1 cellular context compared by ENCODE assay signal in the genomic region with DNA sequence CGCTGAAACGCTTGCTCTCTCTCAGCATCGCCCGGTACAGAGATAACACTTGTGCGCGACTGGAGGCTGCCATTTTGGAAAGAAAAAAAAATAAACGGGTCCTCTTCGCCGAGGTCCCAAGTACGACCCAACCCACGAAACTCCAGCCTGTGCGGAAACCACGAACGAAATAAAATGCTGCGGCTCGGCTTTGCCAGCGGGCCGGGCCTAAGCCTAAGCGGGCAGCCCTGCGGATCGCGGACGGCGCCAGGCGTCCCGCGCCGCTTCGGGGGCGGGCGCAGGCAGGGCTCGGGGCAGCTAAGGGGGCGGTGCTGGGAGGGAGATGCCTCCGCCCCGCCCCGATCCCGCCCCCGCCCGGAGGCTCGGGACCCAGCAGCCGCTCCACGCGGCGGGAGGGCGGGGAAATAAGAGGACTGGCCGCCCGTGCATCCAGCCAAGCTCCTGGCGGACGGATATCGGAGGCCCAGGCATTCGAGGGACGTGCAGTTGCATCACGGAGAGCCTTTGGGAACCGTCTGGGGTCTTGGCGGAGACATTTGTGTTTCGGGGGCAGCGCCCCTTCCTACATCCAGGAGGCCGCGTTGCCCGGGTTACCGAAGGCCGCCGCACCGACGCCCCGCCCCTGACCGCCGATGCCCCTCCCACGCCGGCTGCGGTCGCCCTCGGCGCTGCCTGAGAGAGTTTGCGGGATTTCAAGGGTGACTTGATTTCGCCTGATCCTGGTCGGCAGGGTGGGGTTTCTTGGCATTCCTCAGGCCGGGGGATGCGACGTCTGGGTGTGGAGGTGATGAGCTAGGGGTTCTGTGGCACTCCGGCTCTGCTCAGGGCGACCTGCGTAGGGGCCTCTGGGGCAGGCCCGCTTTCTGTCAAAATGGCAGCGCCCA.
TF ChIP-seq lines count a peak whose summit lies in the region.

A gene (plus strand): TSS at position 853 of the 884 bp plus-strand sequence.
A gene (minus strand): TSS at position 290 of the 884 bp plus-strand sequence. CDS start 217 bp downstream, at position 73.

TF ChIP-seq in HepG2, 621 proteins besides CTCF, POLR2A, EP300 and RAD21 (continued from another document and continues in another):
- TF ChIP-seq, protein P1, sequence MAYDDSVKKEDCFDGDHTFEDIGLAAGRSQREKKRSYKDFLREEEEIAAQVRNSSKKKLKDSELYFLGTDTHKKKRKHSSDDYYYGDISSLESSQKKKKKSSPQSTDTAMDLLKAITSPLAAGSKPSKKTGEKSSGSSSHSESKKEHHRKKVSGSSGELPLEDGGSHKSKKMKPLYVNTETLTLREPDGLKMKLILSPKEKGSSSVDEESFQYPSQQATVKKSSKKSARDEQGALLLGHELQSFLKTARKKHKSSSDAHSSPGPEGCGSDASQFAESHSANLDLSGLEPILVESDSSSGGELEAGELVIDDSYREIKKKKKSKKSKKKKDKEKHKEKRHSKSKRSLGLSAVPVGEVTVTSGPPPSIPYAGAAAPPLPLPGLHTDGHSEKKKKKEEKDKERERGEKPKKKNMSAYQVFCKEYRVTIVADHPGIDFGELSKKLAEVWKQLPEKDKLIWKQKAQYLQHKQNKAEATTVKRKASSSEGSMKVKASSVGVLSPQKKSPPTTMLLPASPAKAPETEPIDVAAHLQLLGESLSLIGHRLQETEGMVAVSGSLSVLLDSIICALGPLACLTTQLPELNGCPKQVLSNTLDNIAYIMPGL (CRISPR knock-in tag; IDR thresholded peaks at IDR 0.05; ENCODE audit: borderline replicate concordance in 1 of 2, low read depth in 1 of 2), result peak; percentile 48 to 82; a peak in 2 of 4 replicates
- 0 out of 2 replicates have a peak, but pooled peaks have one; percentile 8 for TF ChIP-seq MIER2 (CRISPR knock-in tag; IDR thresholded peaks at IDR 0.05)
- TF ChIP-seq, protein P2, sequence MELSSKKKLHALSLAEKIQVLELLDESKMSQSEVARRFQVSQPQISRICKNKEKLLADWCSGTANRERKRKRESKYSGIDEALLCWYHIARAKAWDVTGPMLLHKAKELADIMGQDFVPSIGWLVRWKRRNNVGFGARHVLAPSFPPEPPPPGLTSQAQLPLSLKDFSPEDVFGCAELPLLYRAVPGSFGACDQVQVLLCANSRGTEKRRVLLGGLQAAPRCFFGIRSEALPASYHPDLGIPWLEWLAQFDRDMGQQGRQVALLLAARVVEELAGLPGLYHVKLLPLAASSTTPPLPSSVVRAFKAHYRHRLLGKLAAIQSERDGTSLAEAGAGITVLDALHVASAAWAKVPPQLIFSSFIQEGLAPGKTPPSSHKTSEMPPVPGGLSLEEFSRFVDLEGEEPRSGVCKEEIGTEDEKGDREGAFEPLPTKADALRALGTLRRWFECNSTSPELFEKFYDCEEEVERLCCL (CRISPR knock-in tag; IDR thresholded peaks at IDR 0.05; ENCODE audit: borderline replicate concordance), result no peak
- TF ChIP-seq, protein P3, sequence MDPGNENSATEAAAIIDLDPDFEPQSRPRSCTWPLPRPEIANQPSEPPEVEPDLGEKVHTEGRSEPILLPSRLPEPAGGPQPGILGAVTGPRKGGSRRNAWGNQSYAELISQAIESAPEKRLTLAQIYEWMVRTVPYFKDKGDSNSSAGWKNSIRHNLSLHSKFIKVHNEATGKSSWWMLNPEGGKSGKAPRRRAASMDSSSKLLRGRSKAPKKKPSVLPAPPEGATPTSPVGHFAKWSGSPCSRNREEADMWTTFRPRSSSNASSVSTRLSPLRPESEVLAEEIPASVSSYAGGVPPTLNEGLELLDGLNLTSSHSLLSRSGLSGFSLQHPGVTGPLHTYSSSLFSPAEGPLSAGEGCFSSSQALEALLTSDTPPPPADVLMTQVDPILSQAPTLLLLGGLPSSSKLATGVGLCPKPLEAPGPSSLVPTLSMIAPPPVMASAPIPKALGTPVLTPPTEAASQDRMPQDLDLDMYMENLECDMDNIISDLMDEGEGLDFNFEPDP (CRISPR knock-in tag; conservative IDR thresholded peaks at IDR 0.05), result no peak
- no peak for TF ChIP-seq ESRRA (CRISPR knock-in tag; IDR thresholded peaks at IDR 0.05; ENCODE audit: low read depth)
- no peak for TF ChIP-seq MBNL3 (CRISPR knock-in tag; conservative IDR thresholded peaks at IDR 0.05)
- TF ChIP-seq, protein P4, sequence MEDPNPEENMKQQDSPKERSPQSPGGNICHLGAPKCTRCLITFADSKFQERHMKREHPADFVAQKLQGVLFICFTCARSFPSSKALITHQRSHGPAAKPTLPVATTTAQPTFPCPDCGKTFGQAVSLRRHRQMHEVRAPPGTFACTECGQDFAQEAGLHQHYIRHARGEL (CRISPR knock-in tag; IDR thresholded peaks at IDR 0.05), result no peak
- TF ChIP-seq ZNF432 (CRISPR knock-in tag; IDR thresholded peaks at IDR 0.05; ENCODE audit: borderline replicate concordance), result no peak
- TF ChIP-seq, protein P5, sequence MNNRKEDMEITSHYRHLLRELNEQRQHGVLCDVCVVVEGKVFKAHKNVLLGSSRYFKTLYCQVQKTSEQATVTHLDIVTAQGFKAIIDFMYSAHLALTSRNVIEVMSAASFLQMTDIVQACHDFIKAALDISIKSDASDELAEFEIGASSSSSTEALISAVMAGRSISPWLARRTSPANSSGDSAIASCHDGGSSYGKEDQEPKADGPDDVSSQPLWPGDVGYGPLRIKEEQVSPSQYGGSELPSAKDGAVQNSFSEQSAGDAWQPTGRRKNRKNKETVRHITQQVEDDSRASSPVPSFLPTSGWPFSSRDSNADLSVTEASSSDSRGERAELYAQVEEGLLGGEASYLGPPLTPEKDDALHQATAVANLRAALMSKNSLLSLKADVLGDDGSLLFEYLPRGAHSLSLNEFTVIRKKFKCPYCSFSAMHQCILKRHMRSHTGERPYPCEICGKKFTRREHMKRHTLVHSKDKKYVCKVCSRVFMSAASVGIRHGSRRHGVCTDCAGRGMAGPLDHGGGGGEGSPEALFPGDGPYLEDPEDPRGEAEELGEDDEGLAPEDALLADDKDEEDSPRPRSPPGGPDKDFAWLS (CRISPR knock-in tag; IDR thresholded peaks at IDR 0.05; ENCODE audit: borderline replicate concordance), result no peak
- no peak for TF ChIP-seq HNF4G (IDR thresholded peaks at IDR 0.05; ENCODE audit: borderline replicate concordance, low read depth, low read length)
- TF ChIP-seq HNF4G (CRISPR knock-in tag; IDR thresholded peaks at IDR 0.05; ENCODE audit: borderline replicate concordance, low read depth), result no peak
- TF ChIP-seq SNRNP70 (IDR thresholded peaks at IDR 0.05; ENCODE audit: low read depth, low read length), result no peak
- 0 out of 2 replicates have a peak, but pooled peaks have one; percentile 61 for TF ChIP-seq SNAPC2 (CRISPR knock-in tag; IDR thresholded peaks at IDR 0.05)
- no peak for TF ChIP-seq ZNF20 (CRISPR knock-in tag; IDR thresholded peaks at IDR 0.05)
- no peak for TF ChIP-seq ZNF234 (CRISPR knock-in tag; conservative IDR thresholded peaks at IDR 0.05)
- TF ChIP-seq ZNF546 (CRISPR knock-in tag; conservative IDR thresholded peaks at IDR 0.05), result no peak; the same call in 1 of the 2 replicates
- TF ChIP-seq MEIS2 (CRISPR knock-in tag; IDR thresholded peaks at IDR 0.05), result peak; percentile 43
- no peak for TF ChIP-seq ZSCAN30 (CRISPR knock-in tag; IDR thresholded peaks at IDR 0.05)
- TF ChIP-seq, protein P6, sequence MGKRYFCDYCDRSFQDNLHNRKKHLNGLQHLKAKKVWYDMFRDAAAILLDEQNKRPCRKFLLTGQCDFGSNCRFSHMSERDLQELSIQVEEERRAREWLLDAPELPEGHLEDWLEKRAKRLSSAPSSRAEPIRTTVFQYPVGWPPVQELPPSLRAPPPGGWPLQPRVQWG (CRISPR knock-in tag; IDR thresholded peaks at IDR 0.05; ENCODE audit: borderline replicate concordance, low read depth), result no peak
- TF ChIP-seq, protein P7, sequence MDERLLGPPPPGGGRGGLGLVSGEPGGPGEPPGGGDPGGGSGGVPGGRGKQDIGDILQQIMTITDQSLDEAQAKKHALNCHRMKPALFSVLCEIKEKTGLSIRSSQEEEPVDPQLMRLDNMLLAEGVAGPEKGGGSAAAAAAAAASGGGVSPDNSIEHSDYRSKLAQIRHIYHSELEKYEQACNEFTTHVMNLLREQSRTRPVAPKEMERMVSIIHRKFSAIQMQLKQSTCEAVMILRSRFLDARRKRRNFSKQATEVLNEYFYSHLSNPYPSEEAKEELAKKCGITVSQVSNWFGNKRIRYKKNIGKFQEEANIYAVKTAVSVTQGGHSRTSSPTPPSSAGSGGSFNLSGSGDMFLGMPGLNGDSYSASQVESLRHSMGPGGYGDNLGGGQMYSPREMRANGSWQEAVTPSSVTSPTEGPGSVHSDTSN (CRISPR knock-in tag; IDR thresholded peaks at IDR 0.05), result no peak
- TF ChIP-seq, protein P8, sequence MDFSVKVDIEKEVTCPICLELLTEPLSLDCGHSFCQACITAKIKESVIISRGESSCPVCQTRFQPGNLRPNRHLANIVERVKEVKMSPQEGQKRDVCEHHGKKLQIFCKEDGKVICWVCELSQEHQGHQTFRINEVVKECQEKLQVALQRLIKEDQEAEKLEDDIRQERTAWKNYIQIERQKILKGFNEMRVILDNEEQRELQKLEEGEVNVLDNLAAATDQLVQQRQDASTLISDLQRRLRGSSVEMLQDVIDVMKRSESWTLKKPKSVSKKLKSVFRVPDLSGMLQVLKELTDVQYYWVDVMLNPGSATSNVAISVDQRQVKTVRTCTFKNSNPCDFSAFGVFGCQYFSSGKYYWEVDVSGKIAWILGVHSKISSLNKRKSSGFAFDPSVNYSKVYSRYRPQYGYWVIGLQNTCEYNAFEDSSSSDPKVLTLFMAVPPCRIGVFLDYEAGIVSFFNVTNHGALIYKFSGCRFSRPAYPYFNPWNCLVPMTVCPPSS (IDR thresholded peaks at IDR 0.05), result no peak
- TF ChIP-seq, protein P9, sequence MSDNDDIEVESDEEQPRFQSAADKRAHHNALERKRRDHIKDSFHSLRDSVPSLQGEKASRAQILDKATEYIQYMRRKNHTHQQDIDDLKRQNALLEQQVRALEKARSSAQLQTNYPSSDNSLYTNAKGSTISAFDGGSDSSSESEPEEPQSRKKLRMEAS (IDR thresholded peaks at IDR 0.05), result peak; percentile 77
- peak; percentile 88 for TF ChIP-seq ZNF850 (CRISPR knock-in tag; conservative IDR thresholded peaks at IDR 0.05)
- TF ChIP-seq, protein P10, sequence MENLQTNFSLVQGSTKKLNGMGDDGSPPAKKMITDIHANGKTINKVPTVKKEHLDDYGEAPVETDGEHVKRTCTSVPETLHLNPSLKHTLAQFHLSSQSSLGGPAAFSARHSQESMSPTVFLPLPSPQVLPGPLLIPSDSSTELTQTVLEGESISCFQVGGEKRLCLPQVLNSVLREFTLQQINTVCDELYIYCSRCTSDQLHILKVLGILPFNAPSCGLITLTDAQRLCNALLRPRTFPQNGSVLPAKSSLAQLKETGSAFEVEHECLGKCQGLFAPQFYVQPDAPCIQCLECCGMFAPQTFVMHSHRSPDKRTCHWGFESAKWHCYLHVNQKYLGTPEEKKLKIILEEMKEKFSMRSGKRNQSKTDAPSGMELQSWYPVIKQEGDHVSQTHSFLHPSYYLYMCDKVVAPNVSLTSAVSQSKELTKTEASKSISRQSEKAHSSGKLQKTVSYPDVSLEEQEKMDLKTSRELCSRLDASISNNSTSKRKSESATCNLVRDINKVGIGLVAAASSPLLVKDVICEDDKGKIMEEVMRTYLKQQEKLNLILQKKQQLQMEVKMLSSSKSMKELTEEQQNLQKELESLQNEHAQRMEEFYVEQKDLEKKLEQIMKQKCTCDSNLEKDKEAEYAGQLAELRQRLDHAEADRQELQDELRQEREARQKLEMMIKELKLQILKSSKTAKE (CRISPR knock-in tag; IDR thresholded peaks at IDR 0.05; ENCODE audit: borderline replicate concordance), result no peak
- TF ChIP-seq HMG20A (CRISPR knock-in tag; IDR thresholded peaks at IDR 0.05; ENCODE audit: borderline replicate concordance), result no peak
- TF ChIP-seq, protein P11, sequence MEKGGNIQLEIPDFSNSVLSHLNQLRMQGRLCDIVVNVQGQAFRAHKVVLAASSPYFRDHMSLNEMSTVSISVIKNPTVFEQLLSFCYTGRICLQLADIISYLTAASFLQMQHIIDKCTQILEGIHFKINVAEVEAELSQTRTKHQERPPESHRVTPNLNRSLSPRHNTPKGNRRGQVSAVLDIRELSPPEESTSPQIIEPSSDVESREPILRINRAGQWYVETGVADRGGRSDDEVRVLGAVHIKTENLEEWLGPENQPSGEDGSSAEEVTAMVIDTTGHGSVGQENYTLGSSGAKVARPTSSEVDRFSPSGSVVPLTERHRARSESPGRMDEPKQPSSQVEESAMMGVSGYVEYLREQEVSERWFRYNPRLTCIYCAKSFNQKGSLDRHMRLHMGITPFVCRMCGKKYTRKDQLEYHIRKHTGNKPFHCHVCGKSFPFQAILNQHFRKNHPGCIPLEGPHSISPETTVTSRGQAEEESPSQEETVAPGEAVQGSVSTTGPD (CRISPR knock-in tag; IDR thresholded peaks at IDR 0.05), result no peak
- TF ChIP-seq HNRNPLL (IDR thresholded peaks at IDR 0.05; ENCODE audit: low read depth, low read length, poor library complexity, severe bottlenecking), result peak; percentile 76
- 0 out of 2 replicates have a peak, but pooled peaks have one; percentile 56 for TF ChIP-seq ZFP62 (CRISPR knock-in tag; IDR thresholded peaks at IDR 0.05)
- no peak for TF ChIP-seq RFX5 (IDR thresholded peaks at IDR 0.05; ENCODE audit: low read depth, low read length)
- TF ChIP-seq, protein P12, sequence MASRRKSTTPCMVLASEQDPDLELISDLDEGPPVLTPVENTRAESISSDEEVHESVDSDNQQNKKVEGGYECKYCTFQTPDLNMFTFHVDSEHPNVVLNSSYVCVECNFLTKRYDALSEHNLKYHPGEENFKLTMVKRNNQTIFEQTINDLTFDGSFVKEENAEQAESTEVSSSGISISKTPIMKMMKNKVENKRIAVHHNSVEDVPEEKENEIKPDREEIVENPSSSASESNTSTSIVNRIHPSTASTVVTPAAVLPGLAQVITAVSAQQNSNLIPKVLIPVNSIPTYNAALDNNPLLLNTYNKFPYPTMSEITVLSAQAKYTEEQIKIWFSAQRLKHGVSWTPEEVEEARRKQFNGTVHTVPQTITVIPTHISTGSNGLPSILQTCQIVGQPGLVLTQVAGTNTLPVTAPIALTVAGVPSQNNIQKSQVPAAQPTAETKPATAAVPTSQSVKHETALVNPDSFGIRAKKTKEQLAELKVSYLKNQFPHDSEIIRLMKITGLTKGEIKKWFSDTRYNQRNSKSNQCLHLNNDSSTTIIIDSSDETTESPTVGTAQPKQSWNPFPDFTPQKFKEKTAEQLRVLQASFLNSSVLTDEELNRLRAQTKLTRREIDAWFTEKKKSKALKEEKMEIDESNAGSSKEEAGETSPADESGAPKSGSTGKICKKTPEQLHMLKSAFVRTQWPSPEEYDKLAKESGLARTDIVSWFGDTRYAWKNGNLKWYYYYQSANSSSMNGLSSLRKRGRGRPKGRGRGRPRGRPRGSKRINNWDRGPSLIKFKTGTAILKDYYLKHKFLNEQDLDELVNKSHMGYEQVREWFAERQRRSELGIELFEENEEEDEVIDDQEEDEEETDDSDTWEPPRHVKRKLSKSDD (CRISPR knock-in tag; IDR thresholded peaks at IDR 0.05; ENCODE audit: low read depth), result peak; percentile 56
- TF ChIP-seq ZNF101 (CRISPR knock-in tag; IDR thresholded peaks at IDR 0.05; ENCODE audit: borderline replicate concordance, low read depth), result no peak
- TF ChIP-seq, protein P13, sequence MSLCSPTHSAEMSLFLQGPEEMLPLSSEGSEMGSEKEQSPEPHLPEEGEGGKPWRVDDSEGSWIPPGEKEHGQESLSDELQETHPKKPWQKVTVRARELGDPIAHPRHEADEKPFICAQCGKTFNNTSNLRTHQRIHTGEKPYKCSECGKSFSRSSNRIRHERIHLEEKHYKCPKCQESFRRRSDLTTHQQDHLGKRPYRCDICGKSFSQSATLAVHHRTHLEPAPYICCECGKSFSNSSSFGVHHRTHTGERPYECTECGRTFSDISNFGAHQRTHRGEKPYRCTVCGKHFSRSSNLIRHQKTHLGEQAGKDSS (CRISPR knock-in tag; IDR thresholded peaks at IDR 0.05; ENCODE audit: borderline replicate concordance, low read depth), result no peak; the same call in 1 of the 2 replicates
